In the genomic region with DNA sequence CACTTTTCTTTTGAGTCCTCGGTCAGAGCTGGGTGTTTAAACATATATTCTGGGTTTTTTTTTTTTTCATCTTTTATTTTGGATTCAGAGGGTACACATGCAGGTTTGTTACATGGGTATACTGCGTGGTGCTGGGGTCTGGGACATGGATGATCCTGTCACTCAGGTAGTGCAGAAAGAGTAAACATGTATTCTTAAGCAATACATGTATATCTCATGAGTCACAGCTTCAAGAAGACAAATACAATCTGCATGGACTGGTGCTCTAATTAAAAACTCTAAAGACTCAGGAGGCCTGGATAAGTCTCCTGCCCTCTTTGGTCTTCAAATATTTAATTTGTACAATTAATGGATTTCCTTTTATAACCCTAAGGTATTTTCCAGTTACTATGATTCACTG, we compare ENCODE assay signal across 19 cellular contexts. TPM values are rescaled to one million over a fixed set of nuclear protein-coding genes. Genes with fewer than 3 reads are reported as not detected.
DNase-seq lines count a peak whose midpoint lies in the region; ATAC-seq and TF ChIP-seq lines count a peak whose summit lies in the region.
"Had no signal": no experiment of that assay in that cellular context is flagged by ENCODE, and none has a peak within 500 bp of the region (broad histone marks: within the 10 kb centered on the region; RNA-seq: fewer than 3 reads in every experiment).

No MANE protein-coding gene starts in this region.

- H3K27me3 ChIP-seq in GM23248 (replicated peaks; ENCODE audit: insufficient read depth): no peaks in the 10 kb centered on the region
- H3K27me3 ChIP-seq in RWPE2 (ENCODE audit: insufficient read depth, poor library complexity, severe bottlenecking): no peaks in the 10 kb centered on the region
- H3K27me3 ChIP-seq: ascending aorta, BE2C, uterus had no signal

- H3K27ac ChIP-seq in GM23248 (no peak overlapping the region; the same call in 1 of the 2 replicates), RWPE2 (ENCODE audit: poor library complexity, severe bottlenecking) (peak overlapping the region; percentile 78)
- H3K27ac ChIP-seq: left ventricle myocardium inferior, uterus had no signal

- peak overlapping the region; percentile 11 for H3K27ac Mint-ChIP-seq in progenitor cell of endocrine pancreas
- H3K27ac Mint-ChIP-seq: activated CD8-positive, alpha-beta T cell treated with anti-CD3 and anti-CD28 coated beads for 36 hours; activated T-helper 17 cell treated with anti-CD3 and anti-CD28 coated beads, Interleukin-2, amount 50 U/mL, for 72 hours; naive thymus-derived CD4-positive, alpha-beta T cell had no signal

- H4K20me1 ChIP-seq in GM23248 (ENCODE audit: insufficient read depth): no peaks in the 10 kb centered on the region

- 72 to 81% methylated on average over 2 of the region's 2 CpGs for WGBS in GM23248 (ENCODE audit: low coverage in 1 of 2, low lambda C conversion rate in 2 of 2, missing lambda C conversion rate in 2 of 2), 2 experiments

- H3K4me3 Mint-ChIP-seq in progenitor cell of endocrine pancreas (ENCODE audit: low read depth): no peak overlapping the region
- H3K4me3 Mint-ChIP-seq: activated CD8-positive, alpha-beta T cell treated with anti-CD3 and anti-CD28 coated beads for 36 hours; activated T-helper 17 cell treated with anti-CD3 and anti-CD28 coated beads, Interleukin-2, amount 50 U/mL, for 72 hours; naive thymus-derived CD4-positive, alpha-beta T cell had no signal

- H3K27me3 Mint-ChIP-seq in progenitor cell of endocrine pancreas: no peaks in the 10 kb centered on the region
- H3K27me3 Mint-ChIP-seq: activated CD8-positive, alpha-beta T cell treated with anti-CD3 and anti-CD28 coated beads for 36 hours; activated T-helper 17 cell treated with anti-CD3 and anti-CD28 coated beads, Interleukin-2, amount 50 U/mL, for 72 hours had no signal

- no peak overlapping the region for H3K4me3 ChIP-seq in GM23248
- H3K4me3 ChIP-seq in RWPE2 (ENCODE audit: severe bottlenecking): no peak overlapping the region
- H3K4me3 ChIP-seq in fibroblast of pulmonary artery (replicated peaks; ENCODE audit: low read depth, low read length): no peak overlapping the region
- H3K4me3 ChIP-seq: ascending aorta, left ventricle myocardium inferior, uterus had no signal

- H3K9me3 ChIP-seq in GM23248 (ENCODE audit: low read depth): no peaks in the 10 kb centered on the region
- H3K9me3 ChIP-seq in RWPE2 (ENCODE audit: severe bottlenecking): no peaks in the 10 kb centered on the region
- H3K9me3 ChIP-seq: ascending aorta, BE2C, left ventricle myocardium inferior, uterus had no signal

- peaks cover 57% of the 10 kb centered on the region for H3F3A ChIP-seq in GM23248 (ENCODE audit: insufficient read depth)

- no peaks in the 10 kb centered on the region for H3K79me2 ChIP-seq in GM23248 (ENCODE audit: insufficient read depth)

- H3K9ac ChIP-seq in GM23248: no peak overlapping the region

- ATAC-seq in RWPE2 (ENCODE audit: low read depth) (peak; percentile 83), HG03378 (IDR thresholded peaks at IDR 0.05; ENCODE audit: unreplicated experiment) (no peak)
- ATAC-seq: activated CD8-positive, alpha-beta T cell treated with anti-CD3 and anti-CD28 coated beads for 36 hours; activated T-helper 17 cell treated with anti-CD3 and anti-CD28 coated beads, Interleukin-2, amount 50 U/mL, for 72 hours; naive thymus-derived CD4-positive, alpha-beta T cell; right cardiac atrium had no signal

- H3K4me1 ChIP-seq in GM23248 (ENCODE audit: insufficient read depth) (peaks cover 68% of the 10 kb centered on the region), RWPE2 (ENCODE audit: insufficient read depth, poor library complexity, severe bottlenecking) (peaks cover 59% of the 10 kb centered on the region)
- H3K4me1 ChIP-seq: BE2C, uterus had no signal

- in situ Hi-C loops in GM23248 (cut with MboI): no loop called here

- H3K4me2 ChIP-seq in GM23248 (ENCODE audit: unreplicated experiment): peak overlapping the region; percentile 38

- no peak overlapping the region for H2AFZ ChIP-seq in GM23248

- no peaks in the 10 kb centered on the region for H3K9me2 ChIP-seq in GM23248 (ENCODE audit: insufficient read depth)

- TF ChIP-seq CTCF in RWPE2 (IDR thresholded peaks at IDR 0.05; ENCODE audit: poor library complexity, severe bottlenecking) (no peak), fibroblast of pulmonary artery (IDR thresholded peaks at IDR 0.05; ENCODE audit: low read length, missing control alignments) (no peak), progenitor cell of endocrine pancreas (IDR thresholded peaks at IDR 0.05; ENCODE audit: unreplicated experiment) (no peak)

- peaks cover 28% of the 10 kb centered on the region for H3K4me1 Mint-ChIP-seq in progenitor cell of endocrine pancreas (ENCODE audit: low read depth)
- H3K4me1 Mint-ChIP-seq: activated T-helper 17 cell treated with anti-CD3 and anti-CD28 coated beads, Interleukin-2, amount 50 U/mL, for 72 hours; naive thymus-derived CD4-positive, alpha-beta T cell had no signal

- peak; percentile 55 for DNase-seq in GM23248
- DNase-seq in RWPE2 (ENCODE audit: low spot score): no peak
- peak; percentile 51 for DNase-seq in fibroblast of pulmonary artery (ENCODE audit: low read depth)
- no peak for DNase-seq in progenitor cell of endocrine pancreas (ENCODE audit: low spot score, unreplicated experiment)
- DNase-seq in middle frontal gyrus (ENCODE audit: extremely low spot score, low spot score): no peak
- no peak for DNase-seq in NCI-H187 treated with DMSO at 0.1 percent for 48 hours (lab: John Stamatoyannopoulos, UW)
- DNase-seq in H4 (ENCODE audit: low spot score): no peak
- DNase-seq: activated CD8-positive, alpha-beta T cell treated with anti-CD3 and anti-CD28 coated beads for 36 hours; BE2C; left ventricle myocardium inferior; naive thymus-derived CD4-positive, alpha-beta T cell; NCI-H1105; NCI-H345; right cardiac atrium; stimulated activated CD4-positive, alpha-beta T cell treated with anti-CD3 and anti-CD28 coated beads, Interleukin-4, amount 100 ng/mL, for 1 hour; uterus had no signal

- no peaks in the 10 kb centered on the region for H3K9me3 Mint-ChIP-seq in progenitor cell of endocrine pancreas (ENCODE audit: low read depth)
- H3K9me3 Mint-ChIP-seq: activated CD8-positive, alpha-beta T cell treated with anti-CD3 and anti-CD28 coated beads for 36 hours; activated T-helper 17 cell treated with anti-CD3 and anti-CD28 coated beads, Interleukin-2, amount 50 U/mL, for 72 hours; naive thymus-derived CD4-positive, alpha-beta T cell had no signal

- H3K36me3 ChIP-seq in GM23248 (ENCODE audit: low read depth) (no peaks in the 10 kb centered on the region), RWPE2 (ENCODE audit: low read depth) (peaks cover 15% of the 10 kb centered on the region; the same call in 1 of the 2 replicates)
- H3K36me3 ChIP-seq: ascending aorta, BE2C, left ventricle myocardium inferior, uterus had no signal

- peaks cover 5% of the 10 kb centered on the region for H3K36me3 Mint-ChIP-seq in progenitor cell of endocrine pancreas (ENCODE audit: insufficient read depth)
- H3K36me3 Mint-ChIP-seq: naive thymus-derived CD4-positive, alpha-beta T cell had no signal

RNA-seq across cellular contexts. Expression of a gene that starts 50.6 kb away (rescaled TPM):
- 60.6 and 63.9 TPM in 2 replicates for total RNA-seq in GM23248 (2014; rRNA removed; shearing (Covaris generic))
- polyA plus RNA-seq in GM23248 (2016; fragmentation: Nextera tagmentation; extraction: Ambion mirVana): 53.3 and 55.6 TPM in 2 replicates
- 58.3 and 59.1 TPM in 2 replicates for total RNA-seq in progenitor cell of endocrine pancreas
- 28.9 and 34.7 TPM in 2 replicates for total RNA-seq in H4 (2014; rRNA removed; shearing (Covaris generic))

Comparison
In these comparisons a context has a peak if more than half of its experiments do, and no peak if none do; other contexts are left out.
1. DNase-seq: peak in GM23248 (single experiment) and fibroblast of pulmonary artery (single experiment); none in RWPE2 (single experiment), progenitor cell of endocrine pancreas (single experiment), middle frontal gyrus (single experiment), NCI-H187 treated with DMSO at 0.1 percent for 48 hours (single experiment) and H4 (single experiment).